Comparison of ENCODE assay signal across 25 cellular contexts in genomic region chr15:38477637-38478036, GRCh38.
"Had no signal": no experiment of that assay in that cellular context is flagged by ENCODE, and none has a peak within 500 bp of the region (broad histone marks: within the 10 kb centered on the region; RNA-seq: fewer than 3 reads in every experiment).

No MANE protein-coding gene starts in this region.

- H3K9me3 Mint-ChIP-seq: immature natural killer cell; naive thymus-derived CD8-positive, alpha-beta T cell; nephron progenitor cell; neural progenitor cell; stimulated activated naive B cell treated with anti-CD40 and anti-IgM and Interleukin-4, amounts not matched to agents 10 μg/mL and 1 μg/mL and 100 μg/mL, for 72 hours had no signal

- H3K4me3 Mint-ChIP-seq: immature natural killer cell; naive thymus-derived CD8-positive, alpha-beta T cell; nephron progenitor cell; neural progenitor cell; stimulated activated naive B cell treated with anti-CD40 and anti-IgM and Interleukin-4, amounts not matched to agents 10 μg/mL and 1 μg/mL and 100 μg/mL, for 72 hours had no signal

- DNase-seq: immature natural killer cell; kidney; left colon; left lung; lower lobe of right lung; mammary epithelial cell; mesenchymal stem cell; naive thymus-derived CD8-positive, alpha-beta T cell; nephron progenitor cell; occipital lobe; psoas muscle; right lobe of liver; stimulated activated CD4-positive, alpha-beta T cell treated with anti-CD3 and anti-CD28 coated beads, Interleukin-2, amount 100 ng/mL, for 24 hours; stimulated activated CD4-positive, alpha-beta T cell treated with anti-CD3 and anti-CD28 coated beads, Interleukin-4, amount 100 ng/mL, for 1 hour; stimulated activated naive B cell treated with anti-CD40 and anti-IgM and Interleukin-4, amounts not matched to agents 10 μg/mL and 1 μg/mL and 100 μg/mL, for 72 hours; stimulated activated naive CD8-positive, alpha-beta T cell treated with anti-CD3 and anti-CD28 coated beads, Interleukin-15, Interleukin-2, amounts not matched to agents 100 U/mL and 50 U/mL, for 24 hours; stomach; testis; thyroid gland; transverse colon; upper lobe of left lung had no signal

- H3K4me1 Mint-ChIP-seq: nephron progenitor cell, neural progenitor cell had no signal

- H3K9me3 ChIP-seq: left lung, lower lobe of right lung, neutrophil, psoas muscle, right atrium auricular region, right lobe of liver, stomach, testis, thyroid gland, transverse colon, upper lobe of left lung had no signal

- H3K27me3 ChIP-seq: left lung, neural progenitor cell, neutrophil, right atrium auricular region, right lobe of liver, stomach, testis, thyroid gland, transverse colon, upper lobe of left lung had no signal

- H3K27ac Mint-ChIP-seq: immature natural killer cell; nephron progenitor cell; neural progenitor cell; stimulated activated naive B cell treated with anti-CD40 and anti-IgM and Interleukin-4, amounts not matched to agents 10 μg/mL and 1 μg/mL and 100 μg/mL, for 72 hours had no signal

- ATAC-seq: left colon; left lung; lower lobe of right lung; naive thymus-derived CD8-positive, alpha-beta T cell; psoas muscle; right lobe of liver; stimulated activated naive B cell treated with anti-CD40 and anti-IgM and Interleukin-4, amounts not matched to agents 10 μg/mL and 1 μg/mL and 100 μg/mL, for 72 hours; stimulated activated naive CD8-positive, alpha-beta T cell treated with anti-CD3 and anti-CD28 coated beads, Interleukin-15, Interleukin-2, amounts not matched to agents 100 U/mL and 50 U/mL, for 24 hours had no signal

- H3K27me3 Mint-ChIP-seq: naive thymus-derived CD8-positive, alpha-beta T cell; stimulated activated naive B cell treated with anti-CD40 and anti-IgM and Interleukin-4, amounts not matched to agents 10 μg/mL and 1 μg/mL and 100 μg/mL, for 72 hours had no signal

- H3K27ac ChIP-seq: left lung, lower lobe of right lung, neural progenitor cell, neutrophil, parathyroid adenoma, psoas muscle, right atrium auricular region, right lobe of liver, stomach, testis, thyroid gland, transverse colon, upper lobe of left lung had no signal
